9 cellular contexts compared by ENCODE assay signal in genomic region chr7:87926581-87927461, GRCh38. TPM values are rescaled to one million over a fixed set of nuclear protein-coding genes. Genes with fewer than 3 reads are reported as not detected.
DNase-seq lines count a peak whose midpoint lies in the region; ATAC-seq, FAIRE-seq and TF ChIP-seq lines count a peak whose summit lies in the region.
"Had no signal": no experiment of that assay in that cellular context is flagged by ENCODE, and none has a peak within 500 bp of the region (broad histone marks: within the 10 kb centered on the region; RNA-seq: fewer than 3 reads in every experiment).

No MANE protein-coding gene starts in this region.

- peak; percentile 98 for FAIRE-seq in GM19239 (lab: Jason Lieb, UNC)

- no peaks in the 10 kb centered on the region for H3K79me1 ChIP-seq in mesendoderm (ENCODE audit: low read length)

- peak overlapping the region; percentile 54 for H2BK5ac ChIP-seq in mesendoderm (ENCODE audit: low read length)

- H3K27me3 ChIP-seq in mesendoderm (ENCODE audit: insufficient read depth, low read length, poor library complexity) (no peaks in the 10 kb centered on the region), BE2C (no peaks in the 10 kb centered on the region)
- H3K27me3 ChIP-seq: cardiac muscle cell had no signal

- H3K9me3 ChIP-seq in BE2C, result no peaks in the 10 kb centered on the region

- H3K23ac ChIP-seq in mesendoderm (ENCODE audit: low read length), result no peak overlapping the region

- H3K36me3 ChIP-seq in mesendoderm (ENCODE audit: control insufficient read depth, insufficient read depth, low read length) (no peaks in the 10 kb centered on the region), BE2C (no peaks in the 10 kb centered on the region)
- H3K36me3 ChIP-seq: cardiac muscle cell had no signal

- H3K56ac ChIP-seq in mesendoderm (ENCODE audit: low read length), result peak overlapping the region; percentile 54

- H3K4ac ChIP-seq in mesendoderm (ENCODE audit: low read depth, low read length), result no peak overlapping the region

- H3K4me3 ChIP-seq in mesendoderm (ENCODE audit: low read length) (no peak overlapping the region), BE2C (ENCODE audit: low read depth, low read length) (no peak overlapping the region)
- H3K4me3 ChIP-seq: cardiac muscle cell had no signal

- TF ChIP-seq CTCF in omental fat pad (IDR thresholded peaks at IDR 0.05) (no peak), BE2C (IDR thresholded peaks at IDR 0.05; ENCODE audit: low read depth, low read length) (no peak)

- peak overlapping the region; percentile 33 for H4K5ac ChIP-seq in mesendoderm (ENCODE audit: low read length)

- ATAC-seq in HG03108 (IDR thresholded peaks at IDR 0.05; ENCODE audit: unreplicated experiment) (peak; percentile 98), omental fat pad (ENCODE audit: low FRiP score) (no peak)

- no peak overlapping the region for H2BK120ac ChIP-seq in mesendoderm (ENCODE audit: low read depth, low read length)

- no peak overlapping the region for H2BK15ac ChIP-seq in mesendoderm (replicated peaks; ENCODE audit: low read depth)

- no peak overlapping the region for H2AK5ac ChIP-seq in mesendoderm (ENCODE audit: low read length)

- DNase-seq in DMS79 treated with DMSO at 0.1 percent for 48 hours (lab: John Stamatoyannopoulos, UW) (peak; percentile 81), GM19239 (ENCODE audit: insufficient read length, low spot score) (no peak), OCI-M1 (lab: John Stamatoyannopoulos, UW) (peak; percentile 65), mesendoderm (peak; percentile 94), omental fat pad (ENCODE audit: low spot score) (no peak), RKO (ENCODE audit: low spot score) (no peak), BE2C (no peak)

- H3K9ac ChIP-seq in mesendoderm (ENCODE audit: low read length), result peak overlapping the region; percentile 17

- no peak overlapping the region for H4K8ac ChIP-seq in mesendoderm (ENCODE audit: low read depth, low read length)

- WGBS in mesendoderm (ENCODE audit: extremely low coverage, insufficient coverage, low lambda C conversion rate), result no CpG with 5 or more reads among the region's 6 CpGs

- H3K79me2 ChIP-seq in mesendoderm (ENCODE audit: control insufficient read depth, insufficient read depth, low read length), result no peaks in the 10 kb centered on the region

- no peak overlapping the region for H3K4me2 ChIP-seq in mesendoderm (ENCODE audit: low read length)

- H3K4me1 ChIP-seq in mesendoderm (ENCODE audit: control insufficient read depth, low read depth, low read length) (peaks cover 4% of the 10 kb centered on the region), BE2C (no peaks in the 10 kb centered on the region)

- H3K18ac ChIP-seq in mesendoderm (ENCODE audit: low read length), result peak overlapping the region; percentile 2

- H3K27ac ChIP-seq in mesendoderm (ENCODE audit: low read depth, low read length), result no peak overlapping the region
- H3K27ac ChIP-seq: cardiac muscle cell had no signal

RNA-seq across cellular contexts. Expression of gene ADAM22, which starts 7.2 kb away (rescaled TPM):
- 4.5 TPM for polyA plus RNA-seq in mesendoderm (2013, experiment 1 of 2)
- polyA plus RNA-seq in mesendoderm (2013, experiment 2 of 2), result 4.1 TPM
- total RNA-seq in omental fat pad, result 1 to 10 TPM in 3 of 4 donors, under 1 TPM in 1; 0.82 to 7.3 (median 3.4) TPM
- polyA plus RNA-seq in BE2C (2012; ENCODE audit: insufficient read depth, insufficient read length, low read depth), result 13.6 TPM

RNA-seq across cellular contexts. Expression of gene DBF4, which starts 50.5 kb away (rescaled TPM):
- polyA plus RNA-seq in mesendoderm (2013, experiment 1 of 2), result 66.7 TPM
- 68.2 TPM for polyA plus RNA-seq in mesendoderm (2013, experiment 2 of 2)
- 10 to 100 TPM in 3 of 4 donors, 1 to 10 TPM in 1; 7.7 to 21.4 (median 16.1) TPM for total RNA-seq in omental fat pad
- 8.0 TPM for polyA plus RNA-seq in BE2C (2012; ENCODE audit: insufficient read depth, insufficient read length, low read depth)

RNA-seq across cellular contexts. Expression of gene SLC25A40, which starts 50.7 kb away (rescaled TPM):
- 9.5 TPM for polyA plus RNA-seq in mesendoderm (2013, experiment 1 of 2)
- 10.9 TPM for polyA plus RNA-seq in mesendoderm (2013, experiment 2 of 2)
- 10 to 100 TPM in 2 of 4 donors, 1 to 10 TPM in 2; 5.9 to 22.1 (median 8.2) TPM for total RNA-seq in omental fat pad
- 5.9 TPM for polyA plus RNA-seq in BE2C (2012; ENCODE audit: insufficient read depth, insufficient read length, low read depth)

Comparison
In these comparisons a context has a peak if more than half of its experiments do, and no peak if none do; other contexts are left out.
1. DNase-seq: peak in DMS79 treated with DMSO at 0.1 percent for 48 hours (single experiment), OCI-M1 (single experiment) and mesendoderm (single experiment); none in GM19239 (single experiment), omental fat pad (single experiment), RKO (single experiment) and BE2C (single experiment).